10 cellular contexts compared by ENCODE assay signal in genomic region chr1:207054476-207054875, GRCh38. TPM values are rescaled to one million over a fixed set of nuclear protein-coding genes. Genes with fewer than 3 reads are reported as not detected.
DNase-seq lines count a peak whose midpoint lies in the region; ATAC-seq and TF ChIP-seq lines count a peak whose summit lies in the region.
"Had no signal": no experiment of that assay in that cellular context is flagged by ENCODE, and none has a peak within 500 bp of the region (broad histone marks: within the 10 kb centered on the region; RNA-seq: fewer than 3 reads in every experiment).

No MANE protein-coding gene starts in this region.

- H3K27me3 ChIP-seq in spleen (replicated peaks in 1 of 7) = no peaks in the 10 kb centered on the region

- H3K9me3 ChIP-seq in spleen = no peaks in the 10 kb centered on the region

- H3K4me1 Mint-ChIP-seq in IgD-negative memory B cell = peaks cover 34 to 44% (median 37%) of the 10 kb centered on the region in 3 donors

- H3K4me1 ChIP-seq in spleen = peaks cover 15 to 84% (median 49%) of the 10 kb centered on the region in 6 donors

- H3K4me3 Mint-ChIP-seq in IgD-negative memory B cell = peak overlapping the region; percentile 51 to 99 (median 98)

- H3K27me3 Mint-ChIP-seq in IgD-negative memory B cell = no peaks in the 10 kb centered on the region

- H3K27ac ChIP-seq in spleen = peak overlapping the region; percentile 68 to 97 (median 94)

- WGBS in spleen, 5 donors = 44 to 53% (median 48%) methylated on average over 3 of the region's 3 CpGs

- H3K36me3 Mint-ChIP-seq in IgD-negative memory B cell = peaks cover 3% of the 10 kb centered on the region
- H3K36me3 Mint-ChIP-seq in activated naive CD4-positive, alpha-beta T cell treated with anti-CD3 and anti-CD28 coated beads, Interleukin-2, amount 50 U/mL, for 72 hours = peaks cover 6 to 8% of the 10 kb centered on the region in 2 donors

- H3K9me3 Mint-ChIP-seq in IgD-negative memory B cell = no peaks in the 10 kb centered on the region
- no peaks in the 10 kb centered on the region for H3K9me3 Mint-ChIP-seq in activated naive CD4-positive, alpha-beta T cell treated with anti-CD3 and anti-CD28 coated beads, Interleukin-2, amount 50 U/mL, for 72 hours

- peak; percentile 47 for DNase-seq in SKM-1 treated with dmso at 0.1 percent for 144 hours (lab: John Stamatoyannopoulos, UW; ENCODE audit: unreplicated experiment)
- peak; percentile 10 for DNase-seq in islet precursor cell
- DNase-seq in spleen = no peak
- no peak for DNase-seq in effector CD4-positive, alpha-beta T cell
- no peak for DNase-seq in activated naive CD4-positive, alpha-beta T cell treated with anti-CD3 and anti-CD28 coated beads, Interleukin-2, amount 50 U/mL, for 72 hours (ENCODE audit: low spot score in 2 of 2)
- DNase-seq: NCI-H1436 treated with DMSO at 0.1 percent for 48 hours, nucleus accumbens had no signal

- TF ChIP-seq CTCF in spleen (IDR thresholded peaks at IDR 0.05 in 8 of 11, conservative IDR thresholded peaks at IDR 0.05 in 3 of 11) = no peak

- intact Hi-C loops in spleen (cut with DNase I; ENCODE audit: low total_unique reads) = no loop called here

- TF ChIP-seq POLR2A in spleen (IDR thresholded peaks at IDR 0.05) = no peak

- H3K36me3 ChIP-seq in spleen = peaks cover 0 to 35% (median under 1%) of the 10 kb centered on the region in 6 donors

- H3K4me3 ChIP-seq in spleen = peak overlapping the region in 2 of 8 donors; percentile 11 to 99

- H3K27ac Mint-ChIP-seq in IgD-negative memory B cell = peak overlapping the region; percentile 69 to 98 (median 83)
- H3K27ac Mint-ChIP-seq in activated naive CD4-positive, alpha-beta T cell treated with anti-CD3 and anti-CD28 coated beads, Interleukin-2, amount 50 U/mL, for 72 hours = no peak overlapping the region

- no peak for ATAC-seq in HG03469 (IDR thresholded peaks at IDR 0.05; ENCODE audit: unreplicated experiment)
- ATAC-seq in activated naive CD4-positive, alpha-beta T cell treated with anti-CD3 and anti-CD28 coated beads, Interleukin-2, amount 50 U/mL, for 72 hours = no peak
- ATAC-seq: HCT116 had no signal

RNA-seq across cellular contexts. Expression of gene PFKFB2, which starts 1.4 kb away (rescaled TPM):
- polyA plus RNA-seq in IgD-negative memory B cell (2.2 TPM), spleen (1 to 10 TPM; 6.8 to 8.3 (median 8.2) TPM)
- total RNA-seq in spleen = 10 to 100 TPM; 19.1 to 69.5 (median 29.8) TPM
- total RNA-seq in activated naive CD4-positive, alpha-beta T cell treated with anti-CD3 and anti-CD28 coated beads, Interleukin-2, amount 50 U/mL, for 72 hours = 1 to 10 TPM; 3.8 to 6.9 TPM

RNA-seq across cellular contexts. Expression of gene YOD1, which starts 3.5 kb away (rescaled TPM):
- polyA plus RNA-seq in IgD-negative memory B cell (0.98 TPM), spleen (1 to 10 TPM; 2.8 to 3.6 (median 3.1) TPM)
- 10 to 100 TPM in 6 of 7 donors, 1 to 10 TPM in 1; 9.8 to 23.2 (median 16.5) TPM for total RNA-seq in spleen
- 10 to 100 TPM in 1 of 2 donors, 1 to 10 TPM in 1; 6.6 to 23.4 TPM for total RNA-seq in activated naive CD4-positive, alpha-beta T cell treated with anti-CD3 and anti-CD28 coated beads, Interleukin-2, amount 50 U/mL, for 72 hours

RNA-seq across cellular contexts. Expression of gene C1orf116, which starts 21.9 kb away (rescaled TPM):
- polyA plus RNA-seq in IgD-negative memory B cell (0.14 TPM), spleen (under 1 TPM in 2 of 3 donors, not detected in 1; 0.02 to 0.10 TPM)
- total RNA-seq in spleen = 1 to 10 TPM in 1 of 7 donors, under 1 TPM in 6; 0.09 to 1.0 (median 0.28) TPM
- total RNA-seq in activated naive CD4-positive, alpha-beta T cell treated with anti-CD3 and anti-CD28 coated beads, Interleukin-2, amount 50 U/mL, for 72 hours = under 1 TPM in 1 of 2 donors, not detected in 1; 0.06 TPM

RNA-seq across cellular contexts. Expression of gene C4BPB, which starts 34.2 kb away (rescaled TPM):
- polyA plus RNA-seq in IgD-negative memory B cell (not detected), spleen (under 1 TPM; 0.24 to 0.61 (median 0.59) TPM)
- total RNA-seq in spleen = 1 to 10 TPM in 3 of 7 donors, under 1 TPM in 3, not detected in 1; 0.34 to 1.4 (median 0.71) TPM
- total RNA-seq in activated naive CD4-positive, alpha-beta T cell treated with anti-CD3 and anti-CD28 coated beads, Interleukin-2, amount 50 U/mL, for 72 hours = 1 to 10 TPM; 8.3 to 8.9 TPM

RNA-seq across cellular contexts. Expression of gene C4BPA, which starts 49.6 kb away (rescaled TPM):
- polyA plus RNA-seq in IgD-negative memory B cell = not detected
- 1 to 10 TPM in 2 of 7 donors, under 1 TPM in 5; 0.33 to 1.9 (median 0.57) TPM for total RNA-seq in spleen
- polyA plus RNA-seq in spleen = under 1 TPM; 0.03 to 0.38 (median 0.04) TPM
- total RNA-seq in activated naive CD4-positive, alpha-beta T cell treated with anti-CD3 and anti-CD28 coated beads, Interleukin-2, amount 50 U/mL, for 72 hours = not detected

Comparison
In these comparisons a context has a peak if more than half of its experiments do, and no peak if none do; other contexts are left out.
1. H3K27ac Mint-ChIP-seq: peak in IgD-negative memory B cell (3 of 3); none in activated naive CD4-positive, alpha-beta T cell treated with anti-CD3 and anti-CD28 coated beads, Interleukin-2, amount 50 U/mL, for 72 hours (0 of 2).
2. DNase-seq: peak in SKM-1 treated with dmso at 0.1 percent for 144 hours (single experiment) and islet precursor cell (single experiment); none in spleen (single experiment), effector CD4-positive, alpha-beta T cell (single experiment) and activated naive CD4-positive, alpha-beta T cell treated with anti-CD3 and anti-CD28 coated beads, Interleukin-2, amount 50 U/mL, for 72 hours (0 of 2).